Comparison of ENCODE assay signal across 1 cellular context in genomic region chr1:93700532-93701469, GRCh38.
TF ChIP-seq lines count a peak whose summit lies in the region.

No MANE protein-coding gene starts in this region.

TF ChIP-seq in H1, 55 proteins besides CTCF, POLR2A, EP300 and RAD21:
- TF ChIP-seq, protein P1, sequence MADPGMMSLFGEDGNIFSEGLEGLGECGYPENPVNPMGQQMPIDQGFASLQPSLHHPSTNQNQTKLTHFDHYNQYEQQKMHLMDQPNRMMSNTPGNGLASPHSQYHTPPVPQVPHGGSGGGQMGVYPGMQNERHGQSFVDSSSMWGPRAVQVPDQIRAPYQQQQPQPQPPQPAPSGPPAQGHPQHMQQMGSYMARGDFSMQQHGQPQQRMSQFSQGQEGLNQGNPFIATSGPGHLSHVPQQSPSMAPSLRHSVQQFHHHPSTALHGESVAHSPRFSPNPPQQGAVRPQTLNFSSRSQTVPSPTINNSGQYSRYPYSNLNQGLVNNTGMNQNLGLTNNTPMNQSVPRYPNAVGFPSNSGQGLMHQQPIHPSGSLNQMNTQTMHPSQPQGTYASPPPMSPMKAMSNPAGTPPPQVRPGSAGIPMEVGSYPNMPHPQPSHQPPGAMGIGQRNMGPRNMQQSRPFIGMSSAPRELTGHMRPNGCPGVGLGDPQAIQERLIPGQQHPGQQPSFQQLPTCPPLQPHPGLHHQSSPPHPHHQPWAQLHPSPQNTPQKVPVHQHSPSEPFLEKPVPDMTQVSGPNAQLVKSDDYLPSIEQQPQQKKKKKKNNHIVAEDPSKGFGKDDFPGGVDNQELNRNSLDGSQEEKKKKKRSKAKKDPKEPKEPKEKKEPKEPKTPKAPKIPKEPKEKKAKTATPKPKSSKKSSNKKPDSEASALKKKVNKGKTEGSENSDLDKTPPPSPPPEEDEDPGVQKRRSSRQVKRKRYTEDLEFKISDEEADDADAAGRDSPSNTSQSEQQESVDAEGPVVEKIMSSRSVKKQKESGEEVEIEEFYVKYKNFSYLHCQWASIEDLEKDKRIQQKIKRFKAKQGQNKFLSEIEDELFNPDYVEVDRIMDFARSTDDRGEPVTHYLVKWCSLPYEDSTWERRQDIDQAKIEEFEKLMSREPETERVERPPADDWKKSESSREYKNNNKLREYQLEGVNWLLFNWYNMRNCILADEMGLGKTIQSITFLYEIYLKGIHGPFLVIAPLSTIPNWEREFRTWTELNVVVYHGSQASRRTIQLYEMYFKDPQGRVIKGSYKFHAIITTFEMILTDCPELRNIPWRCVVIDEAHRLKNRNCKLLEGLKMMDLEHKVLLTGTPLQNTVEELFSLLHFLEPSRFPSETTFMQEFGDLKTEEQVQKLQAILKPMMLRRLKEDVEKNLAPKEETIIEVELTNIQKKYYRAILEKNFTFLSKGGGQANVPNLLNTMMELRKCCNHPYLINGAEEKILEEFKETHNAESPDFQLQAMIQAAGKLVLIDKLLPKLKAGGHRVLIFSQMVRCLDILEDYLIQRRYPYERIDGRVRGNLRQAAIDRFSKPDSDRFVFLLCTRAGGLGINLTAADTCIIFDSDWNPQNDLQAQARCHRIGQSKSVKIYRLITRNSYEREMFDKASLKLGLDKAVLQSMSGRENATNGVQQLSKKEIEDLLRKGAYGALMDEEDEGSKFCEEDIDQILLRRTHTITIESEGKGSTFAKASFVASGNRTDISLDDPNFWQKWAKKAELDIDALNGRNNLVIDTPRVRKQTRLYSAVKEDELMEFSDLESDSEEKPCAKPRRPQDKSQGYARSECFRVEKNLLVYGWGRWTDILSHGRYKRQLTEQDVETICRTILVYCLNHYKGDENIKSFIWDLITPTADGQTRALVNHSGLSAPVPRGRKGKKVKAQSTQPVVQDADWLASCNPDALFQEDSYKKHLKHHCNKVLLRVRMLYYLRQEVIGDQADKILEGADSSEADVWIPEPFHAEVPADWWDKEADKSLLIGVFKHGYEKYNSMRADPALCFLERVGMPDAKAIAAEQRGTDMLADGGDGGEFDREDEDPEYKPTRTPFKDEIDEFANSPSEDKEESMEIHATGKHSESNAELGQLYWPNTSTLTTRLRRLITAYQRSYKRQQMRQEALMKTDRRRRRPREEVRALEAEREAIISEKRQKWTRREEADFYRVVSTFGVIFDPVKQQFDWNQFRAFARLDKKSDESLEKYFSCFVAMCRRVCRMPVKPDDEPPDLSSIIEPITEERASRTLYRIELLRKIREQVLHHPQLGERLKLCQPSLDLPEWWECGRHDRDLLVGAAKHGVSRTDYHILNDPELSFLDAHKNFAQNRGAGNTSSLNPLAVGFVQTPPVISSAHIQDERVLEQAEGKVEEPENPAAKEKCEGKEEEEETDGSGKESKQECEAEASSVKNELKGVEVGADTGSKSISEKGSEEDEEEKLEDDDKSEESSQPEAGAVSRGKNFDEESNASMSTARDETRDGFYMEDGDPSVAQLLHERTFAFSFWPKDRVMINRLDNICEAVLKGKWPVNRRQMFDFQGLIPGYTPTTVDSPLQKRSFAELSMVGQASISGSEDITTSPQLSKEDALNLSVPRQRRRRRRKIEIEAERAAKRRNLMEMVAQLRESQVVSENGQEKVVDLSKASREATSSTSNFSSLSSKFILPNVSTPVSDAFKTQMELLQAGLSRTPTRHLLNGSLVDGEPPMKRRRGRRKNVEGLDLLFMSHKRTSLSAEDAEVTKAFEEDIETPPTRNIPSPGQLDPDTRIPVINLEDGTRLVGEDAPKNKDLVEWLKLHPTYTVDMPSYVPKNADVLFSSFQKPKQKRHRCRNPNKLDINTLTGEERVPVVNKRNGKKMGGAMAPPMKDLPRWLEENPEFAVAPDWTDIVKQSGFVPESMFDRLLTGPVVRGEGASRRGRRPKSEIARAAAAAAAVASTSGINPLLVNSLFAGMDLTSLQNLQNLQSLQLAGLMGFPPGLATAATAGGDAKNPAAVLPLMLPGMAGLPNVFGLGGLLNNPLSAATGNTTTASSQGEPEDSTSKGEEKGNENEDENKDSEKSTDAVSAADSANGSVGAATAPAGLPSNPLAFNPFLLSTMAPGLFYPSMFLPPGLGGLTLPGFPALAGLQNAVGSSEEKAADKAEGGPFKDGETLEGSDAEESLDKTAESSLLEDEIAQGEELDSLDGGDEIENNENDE (IDR thresholded peaks at IDR 0.05; ENCODE audit: insufficient replicate concordance, low read length), result no peak
- TF ChIP-seq CHD1 (IDR thresholded peaks at IDR 0.05; ENCODE audit: low read depth, low read length), result no peak
- TF ChIP-seq POU5F1 (IDR thresholded peaks at IDR 0.05; ENCODE audit: low read depth, low read length), result no peak
- no peak for TF ChIP-seq ASH2L (IDR thresholded peaks at IDR 0.05; ENCODE audit: low read length)
- TF ChIP-seq CBX5 (IDR thresholded peaks at IDR 0.05; ENCODE audit: low read depth, low read length), result no peak
- TF ChIP-seq SAP30 (IDR thresholded peaks at IDR 0.05; ENCODE audit: insufficient read depth, insufficient replicate concordance, low read length), result no peak
- TF ChIP-seq NRF1 (IDR thresholded peaks at IDR 0.05; ENCODE audit: low read depth, low read length), result no peak
- TF ChIP-seq PHF8 (conservative IDR thresholded peaks at IDR 0.05; ENCODE audit: low read depth, low read length), result no peak
- TF ChIP-seq MAFK (IDR thresholded peaks at IDR 0.05; ENCODE audit: low read depth, low read length), result no peak
- no peak for TF ChIP-seq ZNF274 (IDR thresholded peaks at IDR 0.05; ENCODE audit: borderline replicate concordance, extremely low read depth, low read length)
- no peak for TF ChIP-seq TAF1 (IDR thresholded peaks at IDR 0.05; ENCODE audit: low read depth, low read length)
- TF ChIP-seq CREB1 (IDR thresholded peaks at IDR 0.05), result no peak
- TF ChIP-seq GTF2F1 (IDR thresholded peaks at IDR 0.05; ENCODE audit: borderline replicate concordance, low read depth, low read length), result no peak
- TF ChIP-seq CBX8 (IDR thresholded peaks at IDR 0.05; ENCODE audit: borderline replicate concordance, low read depth, low read length), result no peak
- TF ChIP-seq, protein P2, sequence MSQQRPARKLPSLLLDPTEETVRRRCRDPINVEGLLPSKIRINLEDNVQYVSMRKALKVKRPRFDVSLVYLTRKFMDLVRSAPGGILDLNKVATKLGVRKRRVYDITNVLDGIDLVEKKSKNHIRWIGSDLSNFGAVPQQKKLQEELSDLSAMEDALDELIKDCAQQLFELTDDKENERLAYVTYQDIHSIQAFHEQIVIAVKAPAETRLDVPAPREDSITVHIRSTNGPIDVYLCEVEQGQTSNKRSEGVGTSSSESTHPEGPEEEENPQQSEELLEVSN (IDR thresholded peaks at IDR 0.05), result no peak
- TF ChIP-seq CEBPB (IDR thresholded peaks at IDR 0.05; ENCODE audit: low read depth, low read length), result no peak
- TF ChIP-seq, protein P3, sequence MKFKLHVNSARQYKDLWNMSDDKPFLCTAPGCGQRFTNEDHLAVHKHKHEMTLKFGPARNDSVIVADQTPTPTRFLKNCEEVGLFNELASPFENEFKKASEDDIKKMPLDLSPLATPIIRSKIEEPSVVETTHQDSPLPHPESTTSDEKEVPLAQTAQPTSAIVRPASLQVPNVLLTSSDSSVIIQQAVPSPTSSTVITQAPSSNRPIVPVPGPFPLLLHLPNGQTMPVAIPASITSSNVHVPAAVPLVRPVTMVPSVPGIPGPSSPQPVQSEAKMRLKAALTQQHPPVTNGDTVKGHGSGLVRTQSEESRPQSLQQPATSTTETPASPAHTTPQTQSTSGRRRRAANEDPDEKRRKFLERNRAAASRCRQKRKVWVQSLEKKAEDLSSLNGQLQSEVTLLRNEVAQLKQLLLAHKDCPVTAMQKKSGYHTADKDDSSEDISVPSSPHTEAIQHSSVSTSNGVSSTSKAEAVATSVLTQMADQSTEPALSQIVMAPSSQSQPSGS (IDR thresholded peaks at IDR 0.05; ENCODE audit: low read length), result no peak
- TF ChIP-seq, protein P4, sequence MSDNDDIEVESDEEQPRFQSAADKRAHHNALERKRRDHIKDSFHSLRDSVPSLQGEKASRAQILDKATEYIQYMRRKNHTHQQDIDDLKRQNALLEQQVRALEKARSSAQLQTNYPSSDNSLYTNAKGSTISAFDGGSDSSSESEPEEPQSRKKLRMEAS (IDR thresholded peaks at IDR 0.05), result no peak
